14 cellular contexts compared by ENCODE assay signal in the genomic region with DNA sequence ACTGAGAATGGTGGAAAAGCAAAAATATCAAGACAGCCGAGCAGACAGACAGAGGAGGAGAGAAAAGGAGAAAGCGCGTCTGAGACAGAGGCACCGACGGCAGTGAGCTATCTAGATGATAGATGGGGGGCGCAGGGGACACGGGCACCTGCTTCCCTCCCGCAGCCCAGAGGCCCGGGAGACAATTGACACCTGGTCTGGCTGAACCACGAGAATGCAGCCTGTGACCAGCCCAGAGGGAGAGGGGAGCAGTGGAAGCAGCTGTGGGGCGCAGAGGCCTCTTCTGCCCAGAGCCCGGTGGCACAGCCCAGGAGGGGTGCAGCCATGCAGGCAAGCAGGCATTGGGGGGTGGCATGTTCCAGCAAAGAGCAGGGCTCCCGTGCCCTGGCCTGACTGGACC. TPM values are rescaled to one million over a fixed set of nuclear protein-coding genes. Genes with fewer than 3 reads are reported as not detected.
"Had no signal": no experiment of that assay in that cellular context is flagged by ENCODE, and none has a peak within 500 bp of the region (broad histone marks: within the 10 kb centered on the region; RNA-seq: fewer than 3 reads in every experiment).

No MANE protein-coding gene starts in this region.

- H3K36me3 Mint-ChIP-seq: activated naive CD8-positive, alpha-beta T cell treated with anti-CD3 and anti-CD28 coated beads, Interleukin-2, amount 10 ng/mL, durations not matched to agents 7 days and 5 days had no signal

- H3K4me1 ChIP-seq: ascending aorta, foreskin keratinocyte, left lung, parathyroid adenoma, stomach had no signal

- H3K36me3 ChIP-seq: ascending aorta, heart right ventricle, left lung, stomach, WERI-Rb-1 had no signal

- H3K9me3 Mint-ChIP-seq: activated CD4-positive, alpha-beta memory T cell treated with anti-CD3 and anti-CD28 coated beads, Interleukin-2, amount 10 ng/mL, durations not matched to agents 7 days and 5 days; activated naive CD8-positive, alpha-beta T cell treated with anti-CD3 and anti-CD28 coated beads, Interleukin-2, amount 10 ng/mL, durations not matched to agents 7 days and 5 days had no signal

- H3K9me3 ChIP-seq: ascending aorta, heart right ventricle, left lung, stomach had no signal

- H3K4me3 ChIP-seq: ascending aorta, heart right ventricle, left lung, stomach had no signal

- H3K27ac Mint-ChIP-seq: activated CD4-positive, alpha-beta memory T cell treated with anti-CD3 and anti-CD28 coated beads, Interleukin-2, amount 10 ng/mL, durations not matched to agents 7 days and 5 days; activated CD4-positive, alpha-beta T cell treated with anti-CD3 and anti-CD28 coated beads for 36 hours; activated naive CD8-positive, alpha-beta T cell treated with anti-CD3 and anti-CD28 coated beads, Interleukin-2, amount 10 ng/mL, durations not matched to agents 7 days and 5 days had no signal

- H3K27ac ChIP-seq: ascending aorta, foreskin keratinocyte, heart right ventricle, left lung, parathyroid adenoma, stomach, WERI-Rb-1 had no signal

- ATAC-seq: activated CD4-positive, alpha-beta T cell treated with anti-CD3 and anti-CD28 coated beads for 36 hours; foreskin keratinocyte; heart right ventricle; left lung had no signal

- H3K4me3 Mint-ChIP-seq: activated CD4-positive, alpha-beta memory T cell treated with anti-CD3 and anti-CD28 coated beads, Interleukin-2, amount 10 ng/mL, durations not matched to agents 7 days and 5 days; activated CD4-positive, alpha-beta T cell treated with anti-CD3 and anti-CD28 coated beads for 36 hours; activated naive CD8-positive, alpha-beta T cell treated with anti-CD3 and anti-CD28 coated beads, Interleukin-2, amount 10 ng/mL, durations not matched to agents 7 days and 5 days had no signal

- DNase-seq: activated CD4-positive, alpha-beta memory T cell treated with anti-CD3 and anti-CD28 coated beads, Interleukin-2, amount 10 ng/mL, durations not matched to agents 7 days and 5 days; activated CD4-positive, alpha-beta T cell treated with anti-CD3 and anti-CD28 coated beads for 36 hours; activated gamma-delta T cell treated with Interleukin-2 at 50 U/mL for 16 hours; activated naive CD8-positive, alpha-beta T cell treated with anti-CD3 and anti-CD28 coated beads, Interleukin-2, amount 10 ng/mL, durations not matched to agents 7 days and 5 days; activated T-cell treated with anti-CD3 and anti-CD28 coated beads, Interleukin-2, amount 50 U/mL, for 48 hours; effector CD4-positive, alpha-beta T cell; foreskin keratinocyte; heart right ventricle; left lung; stimulated activated CD4-positive, alpha-beta T cell treated with anti-CD3 and anti-CD28 coated beads, Interleukin-4, amount 100 ng/mL, for 4 hours; stomach; WERI-Rb-1 had no signal

- H3K4me1 Mint-ChIP-seq: activated CD4-positive, alpha-beta memory T cell treated with anti-CD3 and anti-CD28 coated beads, Interleukin-2, amount 10 ng/mL, durations not matched to agents 7 days and 5 days; activated CD4-positive, alpha-beta T cell treated with anti-CD3 and anti-CD28 coated beads for 36 hours; activated naive CD8-positive, alpha-beta T cell treated with anti-CD3 and anti-CD28 coated beads, Interleukin-2, amount 10 ng/mL, durations not matched to agents 7 days and 5 days had no signal

RNA-seq across cellular contexts. Expression of gene ELFN2, which starts 48.2 kb away (rescaled TPM):
- total RNA-seq: ascending aorta had no signal
